24 cellular contexts compared by ENCODE assay signal in genomic region chr15:72354496-72354895, GRCh38. TPM values are rescaled to one million over a fixed set of nuclear protein-coding genes. Genes with fewer than 3 reads are reported as not detected.
DNase-seq lines count a peak whose midpoint lies in the region; ATAC-seq and TF ChIP-seq lines count a peak whose summit lies in the region.
"Had no signal": no experiment of that assay in that cellular context is flagged by ENCODE, and none has a peak within 500 bp of the region (broad histone marks: within the 10 kb centered on the region; RNA-seq: fewer than 3 reads in every experiment).

No MANE protein-coding gene starts in this region.

- H3K36me3 Mint-ChIP-seq in activated naive CD4-positive, alpha-beta T cell treated with anti-CD3 and anti-CD28 coated beads, Interleukin-2, amount 50 U/mL, for 24 hours: no peaks in the 10 kb centered on the region
- peaks cover 28% of the 10 kb centered on the region for H3K36me3 Mint-ChIP-seq in activated naive CD4-positive, alpha-beta T cell treated with anti-CD3 and anti-CD28 coated beads, Interleukin-2, amount 10 ng/mL, durations not matched to agents 7 days and 5 days
- H3K36me3 Mint-ChIP-seq in T-helper 17 cell (ENCODE audit: low read depth) (no peaks in the 10 kb centered on the region), natural killer cell (peaks cover 7% of the 10 kb centered on the region)

- H3K4me3 ChIP-seq in trophoblast cell (ENCODE audit: low read depth, low read length) (no peak overlapping the region), left lung (no peak overlapping the region)
- H3K4me3 ChIP-seq: A549; BLaER1 treated with 17β-estradiol and CSF1 and Interleukin-3, amounts not matched to agents 10 nM and 100 nM; HAP-1 had no signal

- no peak overlapping the region for H4K91ac ChIP-seq in trophoblast cell (ENCODE audit: low read depth, low read length)

- H3K36me3 ChIP-seq in trophoblast cell (ENCODE audit: control insufficient read depth in 1 of 2, insufficient read depth in 2 of 2, low read length in 2 of 2): peaks cover 29 to 40% of the 10 kb centered on the region in 2 experiments
- H3K36me3 ChIP-seq in left lung: peaks cover 0 to 72% of the 10 kb centered on the region in 2 donors

- CTCF ChIA-PET in activated naive CD4-positive, alpha-beta T cell treated with anti-CD3 and anti-CD28 coated beads, Interleukin-2, amount 10 ng/mL, durations not matched to agents 7 days and 5 days (lab: Charles Lee): no interaction called here

- no peak overlapping the region for H3K27ac ChIP-seq in trophoblast cell (ENCODE audit: low read depth, low read length)
- no peak overlapping the region for H3K27ac ChIP-seq in left lung
- H3K27ac ChIP-seq: A549; BLaER1 treated with 17β-estradiol and CSF1 and Interleukin-3, amounts not matched to agents 10 nM and 100 nM had no signal

- no peak overlapping the region for H2BK12ac ChIP-seq in trophoblast cell (ENCODE audit: low read length)

- H3K4ac ChIP-seq in trophoblast cell (ENCODE audit: low read depth, low read length): no peak overlapping the region

- TF ChIP-seq CTCF in natural killer cell (IDR thresholded peaks at IDR 0.05) (no peak), left lung (IDR thresholded peaks at IDR 0.05) (no peak)

- H3K9me3 ChIP-seq in T-helper 17 cell (ENCODE audit: control insufficient read depth, low read length, poor library complexity, severe bottlenecking) (no peaks in the 10 kb centered on the region), trophoblast cell (ENCODE audit: insufficient read depth, low read depth, low read length) (no peaks in the 10 kb centered on the region), left lung (no peaks in the 10 kb centered on the region)
- H3K9me3 ChIP-seq: A549; BE2C; BLaER1 treated with 17β-estradiol and CSF1 and Interleukin-3, amounts not matched to agents 10 nM and 100 nM; HAP-1 had no signal

- ATAC-seq in T-helper 17 cell (no peak), natural killer cell (no peak), left lung (no peak)
- ATAC-seq: A549 had no signal

- no peak overlapping the region for H3K4me3 Mint-ChIP-seq in activated naive CD4-positive, alpha-beta T cell treated with anti-CD3 and anti-CD28 coated beads, Interleukin-2, amount 50 U/mL, for 24 hours
- no peak overlapping the region for H3K4me3 Mint-ChIP-seq in activated naive CD4-positive, alpha-beta T cell treated with anti-CD3 and anti-CD28 coated beads, Interleukin-2, amount 10 ng/mL, durations not matched to agents 7 days and 5 days
- H3K4me3 Mint-ChIP-seq in T-helper 17 cell (no peak overlapping the region), natural killer cell (no peak overlapping the region)
- H3K4me3 Mint-ChIP-seq: CD14-positive monocyte; CD4-positive, alpha-beta T cell; CD8-positive, alpha-beta memory T cell; HFFc6 had no signal

- WGBS in trophoblast cell (ENCODE audit: extremely low coverage, insufficient coverage, insufficient read length): no CpG with 5 or more reads among the region's 1 CpG

- peaks cover 12 to 13% of the 10 kb centered on the region in 2 experiments for H3K4me1 ChIP-seq in trophoblast cell (ENCODE audit: control insufficient read depth in 1 of 2, insufficient read depth in 2 of 2, low read length in 2 of 2)
- peaks cover 7 to 18% of the 10 kb centered on the region in 2 donors for H3K4me1 ChIP-seq in left lung
- H3K4me1 ChIP-seq: A549, HAP-1 had no signal

- no peak overlapping the region for H2AFZ ChIP-seq in trophoblast cell (ENCODE audit: insufficient read depth, low read length, poor library complexity)

- no peak overlapping the region for H2AK5ac ChIP-seq in trophoblast cell (ENCODE audit: low read length)

- DNase-seq in activated naive CD4-positive, alpha-beta T cell treated with anti-CD3 and anti-CD28 coated beads, Interleukin-2, amount 10 ng/mL, durations not matched to agents 7 days and 5 days: no peak
- DNase-seq in T-helper 17 cell: no peak
- peak; percentile 68 to 81 for DNase-seq in trophoblast cell
- no peak for DNase-seq in natural killer cell
- DNase-seq in left lung: no peak
- DNase-seq in stimulated activated CD4-positive, alpha-beta T cell treated with anti-CD3 and anti-CD28 coated beads, Interleukin-4, amount 100 ng/mL, for 24 hours: no peak
- DNase-seq: 8988T; ACHN; AML-193; BE2C; CD4-positive, alpha-beta T cell; CD8-positive, alpha-beta memory T cell; DMS 273 treated with DMSO at 0.1 percent for 48 hours; DMS79 treated with DMSO at 0.1 percent for 48 hours; GF-D8; GOT3; HFFc6 had no signal

- no peak overlapping the region for H4K12ac ChIP-seq in trophoblast cell (ENCODE audit: low read depth, low read length)

- no peak overlapping the region for H4K8ac ChIP-seq in trophoblast cell (ENCODE audit: low read depth, low read length)

- H3K27ac Mint-ChIP-seq in activated naive CD4-positive, alpha-beta T cell treated with anti-CD3 and anti-CD28 coated beads, Interleukin-2, amount 50 U/mL, for 24 hours: peak overlapping the region; percentile 32
- H3K27ac Mint-ChIP-seq in activated naive CD4-positive, alpha-beta T cell treated with anti-CD3 and anti-CD28 coated beads, Interleukin-2, amount 10 ng/mL, durations not matched to agents 7 days and 5 days: no peak overlapping the region
- H3K27ac Mint-ChIP-seq in T-helper 17 cell (peak overlapping the region; percentile 37), natural killer cell (no peak overlapping the region)
- H3K27ac Mint-ChIP-seq: CD4-positive, alpha-beta T cell; HFFc6 had no signal

- no peak overlapping the region for H2BK5ac ChIP-seq in trophoblast cell (ENCODE audit: low read depth, low read length, poor library complexity)

- H3K79me1 ChIP-seq in trophoblast cell (ENCODE audit: low read length): peaks cover 2% of the 10 kb centered on the region

- no peaks in the 10 kb centered on the region for H3K9me3 Mint-ChIP-seq in activated naive CD4-positive, alpha-beta T cell treated with anti-CD3 and anti-CD28 coated beads, Interleukin-2, amount 50 U/mL, for 24 hours
- no peaks in the 10 kb centered on the region for H3K9me3 Mint-ChIP-seq in activated naive CD4-positive, alpha-beta T cell treated with anti-CD3 and anti-CD28 coated beads, Interleukin-2, amount 10 ng/mL, durations not matched to agents 7 days and 5 days
- no peaks in the 10 kb centered on the region for H3K9me3 Mint-ChIP-seq in natural killer cell
- H3K9me3 Mint-ChIP-seq: CD14-positive monocyte; CD4-positive, alpha-beta T cell; CD8-positive, alpha-beta memory T cell; HFFc6 had no signal

- no peak overlapping the region for H3K23ac ChIP-seq in trophoblast cell (ENCODE audit: low read length)

- no peak overlapping the region for H3K4me2 ChIP-seq in trophoblast cell (ENCODE audit: low read length)
- H3K4me2 ChIP-seq: A549; BLaER1 treated with 17β-estradiol and CSF1 and Interleukin-3, amounts not matched to agents 10 nM and 100 nM had no signal

- peaks cover 18% of the 10 kb centered on the region for H3K4me1 Mint-ChIP-seq in activated naive CD4-positive, alpha-beta T cell treated with anti-CD3 and anti-CD28 coated beads, Interleukin-2, amount 50 U/mL, for 24 hours
- H3K4me1 Mint-ChIP-seq in activated naive CD4-positive, alpha-beta T cell treated with anti-CD3 and anti-CD28 coated beads, Interleukin-2, amount 10 ng/mL, durations not matched to agents 7 days and 5 days: peaks cover 7% of the 10 kb centered on the region
- peaks cover 10% of the 10 kb centered on the region for H3K4me1 Mint-ChIP-seq in T-helper 17 cell
- peaks cover 26 to 29% of the 10 kb centered on the region in 2 donors for H3K4me1 Mint-ChIP-seq in natural killer cell

- no peak overlapping the region for H3K9ac ChIP-seq in trophoblast cell (ENCODE audit: low read length)
- H3K9ac ChIP-seq: BLaER1 treated with 17β-estradiol and CSF1 and Interleukin-3, amounts not matched to agents 10 nM and 100 nM had no signal

- H3K27me3 ChIP-seq in trophoblast cell (ENCODE audit: insufficient read depth, low read length) (no peaks in the 10 kb centered on the region), left lung (no peaks in the 10 kb centered on the region)
- H3K27me3 ChIP-seq: BE2C; BLaER1 treated with 17β-estradiol and CSF1 and Interleukin-3, amounts not matched to agents 10 nM and 100 nM had no signal

- H3K14ac ChIP-seq in trophoblast cell (ENCODE audit: low read length): no peak overlapping the region

- H3K27me3 Mint-ChIP-seq in activated naive CD4-positive, alpha-beta T cell treated with anti-CD3 and anti-CD28 coated beads, Interleukin-2, amount 50 U/mL, for 24 hours: no peaks in the 10 kb centered on the region
- no peaks in the 10 kb centered on the region for H3K27me3 Mint-ChIP-seq in activated naive CD4-positive, alpha-beta T cell treated with anti-CD3 and anti-CD28 coated beads, Interleukin-2, amount 10 ng/mL, durations not matched to agents 7 days and 5 days
- H3K27me3 Mint-ChIP-seq in T-helper 17 cell (no peaks in the 10 kb centered on the region), natural killer cell (ENCODE audit: low read depth in 2 of 2) (no peaks in the 10 kb centered on the region)
- H3K27me3 Mint-ChIP-seq: CD4-positive, alpha-beta T cell; CD8-positive, alpha-beta memory T cell had no signal

- intact Hi-C loops in natural killer cell (cut with micrococcal nuclease): no loop called here
- intact Hi-C loops in left lung (cut with DNase I): no loop called here

- H3K79me2 ChIP-seq in trophoblast cell (ENCODE audit: control insufficient read depth, insufficient read depth, low read length, poor library complexity): peaks cover 4% of the 10 kb centered on the region

- H2BK120ac ChIP-seq in trophoblast cell (ENCODE audit: insufficient read depth, low read length, poor library complexity): no peak overlapping the region

- no peak overlapping the region for H3K18ac ChIP-seq in trophoblast cell (ENCODE audit: low read length)

RNA-seq across cellular contexts. Expression of gene HEXA, which starts 21.3 kb away (rescaled TPM):
- total RNA-seq in T-helper 17 cell (10 to 100 TPM; 69.9 to 87.1 TPM), natural killer cell (100 to 1,000 TPM; 154 to 173 (median 172) TPM), left lung (100 to 1,000 TPM; 184 to 193 TPM)
- polyA plus RNA-seq in trophoblast cell (2013): 84.4 and 86.9 TPM in 2 replicates

RNA-seq across cellular contexts. Expression of gene CELF6, which starts 34.5 kb away (rescaled TPM):
- total RNA-seq in T-helper 17 cell: 1 to 10 TPM; 1.4 to 1.9 TPM
- 0.15 and 0.29 TPM in 2 replicates for polyA plus RNA-seq in trophoblast cell (2013)
- 1 to 10 TPM; 2.6 to 3.2 (median 2.8) TPM for total RNA-seq in natural killer cell
- 1 to 10 TPM; 1.3 to 2.2 TPM for total RNA-seq in left lung
- polyA plus RNA-seq: CD14-positive monocyte; CD8-positive, alpha-beta memory T cell had no signal

RNA-seq across cellular contexts. Expression of gene TMEM202, which starts 43.6 kb away (rescaled TPM):
- total RNA-seq in T-helper 17 cell (not detected), natural killer cell (not detected), left lung (not detected)
- not detected in 2 replicates for polyA plus RNA-seq in trophoblast cell (2013)
- total RNA-seq: CD4-positive, alpha-beta T cell; CD8-positive, alpha-beta memory T cell; Daoy; G401; HFFc6 had no signal
- polyA plus RNA-seq: A549; CD14-positive monocyte; CD8-positive, alpha-beta memory T cell had no signal

Comparison
In these comparisons a context has a peak if more than half of its experiments do, and no peak if none do; other contexts are left out.
1. H3K27ac Mint-ChIP-seq: peak in activated naive CD4-positive, alpha-beta T cell treated with anti-CD3 and anti-CD28 coated beads, Interleukin-2, amount 50 U/mL, for 24 hours (single experiment) and T-helper 17 cell (single experiment); none in activated naive CD4-positive, alpha-beta T cell treated with anti-CD3 and anti-CD28 coated beads, Interleukin-2, amount 10 ng/mL, durations not matched to agents 7 days and 5 days (single experiment) and natural killer cell (0 of 2).
2. DNase-seq: peak in trophoblast cell (2 of 2); none in activated naive CD4-positive, alpha-beta T cell treated with anti-CD3 and anti-CD28 coated beads, Interleukin-2, amount 10 ng/mL, durations not matched to agents 7 days and 5 days (single experiment), T-helper 17 cell (0 of 3), natural killer cell (single experiment), left lung (0 of 2) and stimulated activated CD4-positive, alpha-beta T cell treated with anti-CD3 and anti-CD28 coated beads, Interleukin-4, amount 100 ng/mL, for 24 hours (single experiment).